5 cellular contexts compared by ENCODE assay signal in genomic region chr4:172791841-172792240, GRCh38.
"Had no signal": no experiment of that assay in that cellular context is flagged by ENCODE, and none has a peak within 500 bp of the region (broad histone marks: within the 10 kb centered on the region; RNA-seq: fewer than 3 reads in every experiment).

No MANE protein-coding gene starts in this region.

- H3K36me3 Mint-ChIP-seq: IgD-negative memory B cell had no signal

- H3K4me1 Mint-ChIP-seq: IgD-negative memory B cell had no signal

- H3K4me3 Mint-ChIP-seq: IgD-negative memory B cell had no signal

- H3K27ac Mint-ChIP-seq: IgD-negative memory B cell had no signal

- DNase-seq: IMR-90, KBM-7 had no signal

- H3K27me3 Mint-ChIP-seq: IgD-negative memory B cell had no signal

- H3K27ac ChIP-seq: HL-60 had no signal

- H3K4me3 ChIP-seq: K562 had no signal
